Comparison of ENCODE assay signal across 29 cellular contexts in the genomic region with DNA sequence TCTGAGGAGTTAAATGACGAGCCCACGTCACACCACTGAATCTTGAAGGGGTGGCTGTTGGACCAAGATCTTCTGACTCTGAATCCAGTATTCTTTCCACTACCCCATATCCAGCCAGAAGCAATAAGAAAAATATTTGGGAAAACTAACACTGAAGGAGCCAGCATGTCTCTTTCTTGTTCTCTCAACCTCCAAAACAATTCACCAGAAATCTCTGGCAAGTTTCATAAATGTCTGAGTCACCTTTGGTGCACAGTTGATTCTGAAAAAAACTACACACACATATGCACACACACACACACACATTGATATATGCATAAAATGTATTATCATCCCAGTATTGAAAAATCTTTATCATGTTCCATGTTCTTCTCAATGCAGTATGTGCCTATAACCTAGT.
"Had no signal": no experiment of that assay in that cellular context is flagged by ENCODE, and none has a peak within 500 bp of the region (broad histone marks: within the 10 kb centered on the region; RNA-seq: fewer than 3 reads in every experiment).

No MANE protein-coding gene starts in this region.

- H3K27ac ChIP-seq: breast epithelium, left ventricle myocardium inferior, neutrophil, ovary, transverse colon had no signal

- H3K36me3 ChIP-seq: breast epithelium, left ventricle myocardium inferior, neutrophil, ovary, sigmoid colon, transverse colon had no signal

- H3K4me3 Mint-ChIP-seq: activated B cell treated with CpG ODN at 0.5 μM for 24 hours; activated CD8-positive, alpha-beta T cell treated with anti-CD3 and anti-CD28 coated beads for 36 hours; activated T-cell treated with anti-CD3 and anti-CD28 coated beads, Interleukin-2, amount 50 U/mL, for 4 hours; natural killer cell treated with Interleukin-12 subunit alpha and Interleukin-12 subunit beta and Interleukin-15 and Interleukin-18, amount 100 ng/mL, for 72 hours; stimulated activated memory B cell treated with anti-CD40 and anti-IgM and Interleukin-4, amounts not matched to agents 10 μg/mL and 1 μg/mL and 100 μg/mL, for 72 hours; stimulated activated naive CD8-positive, alpha-beta T cell treated with anti-CD3 and anti-CD28 coated beads, Interleukin-15, amount 100 ng/mL, for 72 hours; T-helper 2 cell treated with Interferon-gamma antibody and Interleukin-4, amounts not matched to agents 5 μg/mL and 100 μg/mL, for 36 hours had no signal

- H3K9me3 ChIP-seq: breast epithelium, left ventricle myocardium inferior, mucosa of descending colon, neutrophil, ovary, sigmoid colon, transverse colon had no signal

- H3K27me3 ChIP-seq: breast epithelium, neutrophil, ovary, sigmoid colon, transverse colon had no signal

- H3K4me1 ChIP-seq: breast epithelium had no signal

- H3K9me3 Mint-ChIP-seq: activated B cell treated with CpG ODN at 0.5 μM for 24 hours; activated CD8-positive, alpha-beta T cell treated with anti-CD3 and anti-CD28 coated beads for 36 hours; activated naive CD4-positive, alpha-beta T cell treated with anti-CD3 and anti-CD28 coated beads, Interleukin-2, amount 50 U/mL, for 72 hours; activated T-cell treated with anti-CD3 and anti-CD28 coated beads, Interleukin-2, amount 50 U/mL, for 4 hours; natural killer cell treated with Interleukin-12 subunit alpha and Interleukin-12 subunit beta and Interleukin-15 and Interleukin-18, amount 100 ng/mL, for 72 hours; stimulated activated memory B cell treated with anti-CD40 and anti-IgM and Interleukin-4, amounts not matched to agents 10 μg/mL and 1 μg/mL and 100 μg/mL, for 72 hours; stimulated activated naive CD8-positive, alpha-beta T cell treated with anti-CD3 and anti-CD28 coated beads, Interleukin-15, amount 100 ng/mL, for 72 hours; T-helper 2 cell treated with Interferon-gamma antibody and Interleukin-4, amounts not matched to agents 5 μg/mL and 100 μg/mL, for 36 hours had no signal

- H3K27me3 Mint-ChIP-seq: stimulated activated memory B cell treated with anti-CD40 and anti-IgM and Interleukin-4, amounts not matched to agents 10 μg/mL and 1 μg/mL and 100 μg/mL, for 72 hours had no signal

- H3K4me3 ChIP-seq: breast epithelium, left ventricle myocardium inferior, lung, mucosa of descending colon, ovary, sigmoid colon, transverse colon had no signal

- H3K36me3 Mint-ChIP-seq: activated naive CD4-positive, alpha-beta T cell treated with anti-CD3 and anti-CD28 coated beads, Interleukin-2, amount 50 U/mL, for 72 hours; natural killer cell treated with Interleukin-12 subunit alpha and Interleukin-12 subunit beta and Interleukin-15 and Interleukin-18, amount 100 ng/mL, for 72 hours; stimulated activated memory B cell treated with anti-CD40 and anti-IgM and Interleukin-4, amounts not matched to agents 10 μg/mL and 1 μg/mL and 100 μg/mL, for 72 hours had no signal

- H3K4me1 Mint-ChIP-seq: activated B cell treated with CpG ODN at 0.5 μM for 24 hours; stimulated activated memory B cell treated with anti-CD40 and anti-IgM and Interleukin-4, amounts not matched to agents 10 μg/mL and 1 μg/mL and 100 μg/mL, for 72 hours; stimulated activated naive CD8-positive, alpha-beta T cell treated with anti-CD3 and anti-CD28 coated beads, Interleukin-15, amount 100 ng/mL, for 72 hours had no signal

- ATAC-seq: activated CD8-positive, alpha-beta T cell treated with anti-CD3 and anti-CD28 coated beads for 36 hours; activated naive CD4-positive, alpha-beta T cell treated with anti-CD3 and anti-CD28 coated beads, Interleukin-2, amount 50 U/mL, for 72 hours; activated T-cell treated with anti-CD3 and anti-CD28 coated beads, Interleukin-2, amount 50 U/mL, for 4 hours; mucosa of descending colon; natural killer cell treated with Interleukin-12 subunit alpha and Interleukin-12 subunit beta and Interleukin-15 and Interleukin-18, amount 100 ng/mL, for 72 hours; stimulated activated memory B cell treated with anti-CD40 and anti-IgM and Interleukin-4, amounts not matched to agents 10 μg/mL and 1 μg/mL and 100 μg/mL, for 72 hours; stimulated activated naive CD8-positive, alpha-beta T cell treated with anti-CD3 and anti-CD28 coated beads, Interleukin-15, amount 100 ng/mL, for 72 hours had no signal

- H3K27ac Mint-ChIP-seq: activated B cell treated with CpG ODN at 0.5 μM for 24 hours; activated CD8-positive, alpha-beta T cell treated with anti-CD3 and anti-CD28 coated beads for 36 hours; activated naive CD4-positive, alpha-beta T cell treated with anti-CD3 and anti-CD28 coated beads, Interleukin-2, amount 50 U/mL, for 72 hours; natural killer cell treated with Interleukin-12 subunit alpha and Interleukin-12 subunit beta and Interleukin-15 and Interleukin-18, amount 100 ng/mL, for 72 hours; progenitor cell of endocrine pancreas; stimulated activated memory B cell treated with anti-CD40 and anti-IgM and Interleukin-4, amounts not matched to agents 10 μg/mL and 1 μg/mL and 100 μg/mL, for 72 hours; stimulated activated naive CD8-positive, alpha-beta T cell treated with anti-CD3 and anti-CD28 coated beads, Interleukin-15, amount 100 ng/mL, for 72 hours; T-helper 2 cell treated with Interferon-gamma antibody and Interleukin-4, amounts not matched to agents 5 μg/mL and 100 μg/mL, for 36 hours had no signal

- DNase-seq: activated B cell treated with CpG ODN at 0.5 μM for 24 hours; activated CD4-positive, alpha-beta T cell treated with anti-CD3 and anti-CD28 coated beads, Interleukin-2, amount 50 U/mL, for 1 hour; activated CD8-positive, alpha-beta T cell treated with anti-CD3 and anti-CD28 coated beads for 36 hours; activated naive CD4-positive, alpha-beta T cell; activated T-cell treated with anti-CD3 and anti-CD28 coated beads, Interleukin-2, amount 50 U/mL, for 4 hours; anterior cingulate cortex; central memory CD4-positive, alpha-beta T cell; glutamatergic neuron; islet precursor cell; left ventricle myocardium inferior; mesendoderm; mucosa of descending colon; ovary; retina; sigmoid colon; small intestine; stimulated activated CD4-positive, alpha-beta T cell treated with anti-CD3 and anti-CD28 coated beads, Interleukin-4, amount 100 ng/mL, for 4 hours; stimulated activated CD8-positive, alpha-beta memory T cell treated with anti-CD3 and anti-CD28 coated beads, Interleukin-4, amount 100 ng/mL, for 48 hours; stimulated activated naive CD8-positive, alpha-beta T cell treated with anti-CD3 and anti-CD28 coated beads, Interleukin-15, amount 100 ng/mL, for 72 hours; T-helper 1 cell; transverse colon had no signal
